1 cellular context compared by ENCODE assay signal in the genomic region with DNA sequence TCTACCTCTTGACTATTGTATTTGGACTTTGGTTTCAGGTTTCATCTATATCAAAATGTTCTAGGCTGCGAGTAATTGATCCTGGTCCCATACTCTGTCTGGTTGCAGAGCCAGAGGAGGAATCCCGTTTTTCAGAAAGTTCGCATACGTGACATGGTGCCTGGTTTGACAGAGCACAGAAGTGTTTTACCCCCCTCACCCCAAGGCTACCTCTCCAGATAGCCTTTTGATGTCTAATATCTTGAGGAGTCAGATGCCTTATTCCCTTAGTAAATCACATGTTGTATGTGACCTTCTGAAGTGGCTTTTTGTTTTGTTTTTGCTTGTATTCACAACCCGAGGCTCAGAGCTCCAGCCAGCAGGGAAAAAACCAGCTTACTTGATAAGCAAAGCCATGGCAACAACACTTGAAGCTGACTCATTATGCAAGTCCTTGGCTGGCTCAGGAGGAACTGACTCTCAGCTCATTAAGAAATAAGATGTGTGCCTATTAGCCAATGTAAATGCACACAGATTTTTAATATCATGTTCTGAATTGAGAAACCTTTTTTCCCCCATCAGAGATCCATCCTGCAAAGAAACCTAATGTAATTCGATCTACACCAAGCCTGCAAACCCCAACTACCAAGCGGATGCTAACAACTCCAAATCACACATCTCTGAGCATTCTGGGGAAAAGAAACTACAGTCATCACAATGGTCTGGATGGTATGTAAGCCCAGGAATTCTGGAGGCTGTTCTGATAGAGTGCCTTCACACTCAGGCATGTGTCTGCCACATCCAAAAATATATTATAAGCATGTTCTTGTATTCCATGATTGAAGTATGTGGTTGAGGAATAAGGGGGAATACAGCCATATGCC.
TF ChIP-seq lines count a peak whose summit lies in the region.

No MANE protein-coding gene starts in this region.

TF ChIP-seq in SK-N-SH treated with all-trans-retinoic acid at 6 μM for 48 hours, 23 proteins besides CTCF, POLR2A, EP300 and RAD21 (continued from another document):
- no peak for TF ChIP-seq PATZ1 (CRISPR knock-in tag; IDR thresholded peaks at IDR 0.05; ENCODE audit: borderline replicate concordance)
- TF ChIP-seq ZFP30 (CRISPR knock-in tag; IDR thresholded peaks at IDR 0.05), result no peak
- TF ChIP-seq ZFP3 (CRISPR knock-in tag; IDR thresholded peaks at IDR 0.05), result no peak
- no peak for TF ChIP-seq ISL1 (CRISPR knock-in tag; IDR thresholded peaks at IDR 0.05)
- no peak for TF ChIP-seq TCF4 (CRISPR knock-in tag; IDR thresholded peaks at IDR 0.05; ENCODE audit: borderline replicate concordance)
- TF ChIP-seq PPARA (CRISPR knock-in tag; IDR thresholded peaks at IDR 0.05; ENCODE audit: borderline replicate concordance), result no peak
- no peak for TF ChIP-seq SNAI2 (CRISPR knock-in tag; IDR thresholded peaks at IDR 0.05)
- TF ChIP-seq RARB (CRISPR knock-in tag; IDR thresholded peaks at IDR 0.05), result no peak
- no peak for TF ChIP-seq CSRNP3 (CRISPR knock-in tag; IDR thresholded peaks at IDR 0.05)
- no peak for TF ChIP-seq POU6F1 (CRISPR knock-in tag; IDR thresholded peaks at IDR 0.05; ENCODE audit: borderline replicate concordance, low read depth)
- TF ChIP-seq ZNF565 (CRISPR knock-in tag; conservative IDR thresholded peaks at IDR 0.05; ENCODE audit: low read depth), result no peak
TF ChIP-seq in SK-N-SH treated with all-trans-retinoic acid at 6 μM for 48 hours: peak in this region for 0.
